Comparison of ENCODE assay signal across 25 cellular contexts in the genomic region with DNA sequence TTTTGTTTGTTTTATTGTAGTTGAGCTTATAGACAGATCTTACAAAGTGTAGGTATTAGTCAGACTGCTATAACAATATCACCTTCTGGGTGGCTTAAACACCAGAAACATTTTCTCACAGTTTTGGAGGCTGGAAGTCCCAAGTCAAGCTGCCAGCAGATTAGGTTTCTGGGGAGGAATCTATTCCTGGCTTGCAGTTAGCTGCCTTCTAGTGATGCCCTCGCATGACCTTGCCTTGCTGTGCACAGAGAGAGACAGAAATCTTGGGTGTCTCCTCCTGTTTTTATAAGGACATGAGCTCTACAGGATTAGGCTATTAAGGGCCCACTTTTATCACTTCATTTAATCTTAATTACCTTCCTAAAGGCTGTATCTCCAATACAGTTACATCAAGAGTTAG.
"Had no signal": no experiment of that assay in that cellular context is flagged by ENCODE, and none has a peak within 500 bp of the region (broad histone marks: within the 10 kb centered on the region; RNA-seq: fewer than 3 reads in every experiment).

No MANE protein-coding gene starts in this region.

- H3K27me3 ChIP-seq: brain microvascular endothelial cell, MG63 had no signal

- H3K9me3 ChIP-seq: MG63 had no signal

- ATAC-seq: activated T-helper 17 cell treated with anti-CD3 and anti-CD28 coated beads, Interleukin-2, amount 50 U/mL, for 72 hours; Panc1; T-helper 17 cell had no signal

- H3K27ac ChIP-seq: brain microvascular endothelial cell, RWPE1 had no signal

- DNase-seq: activated CD4-positive, alpha-beta memory T cell treated with anti-CD3 and anti-CD28 coated beads for 36 hours; activated CD4-positive, alpha-beta T cell treated with anti-CD3 and anti-CD28 coated beads, Interleukin-2, amount 10 ng/mL, durations not matched to agents 7 days and 5 days; activated CD4-positive, CD25-positive, alpha-beta regulatory T cell; activated CD8-positive, alpha-beta memory T cell treated with anti-CD3 and anti-CD28 coated beads for 24 hours; activated gamma-delta T cell; activated naive CD4-positive, alpha-beta T cell treated with anti-CD3 and anti-CD28 coated beads for 36 hours; activated T-cell treated with anti-CD3 and anti-CD28 coated beads, Interleukin-2, amount 50 U/mL, for 48 hours; amygdala; brain microvascular endothelial cell; caudate nucleus; MG63; MV-4-11; NCI-H1092 treated with DMSO at 0.1 percent for 48 hours; NCI-H1417 treated with DMSO at 0.1 percent for 48 hours; NCI-H1694; NCI-H2029; NCI-H2107; NCI-H510A treated with DMSO at 0.1 percent for 48 hours; NCI-H748 treated with DMSO at 0.1 percent for 48 hours; SHP77 treated with DMSO at 0.1 percent for 48 hours; T-helper 17 cell; T-helper 9 cell had no signal

- H3K36me3 ChIP-seq: brain microvascular endothelial cell, MG63 had no signal

- H3K4me3 ChIP-seq: MG63 had no signal
